ENCODE assay signal across 9 cellular contexts in the genomic region with DNA sequence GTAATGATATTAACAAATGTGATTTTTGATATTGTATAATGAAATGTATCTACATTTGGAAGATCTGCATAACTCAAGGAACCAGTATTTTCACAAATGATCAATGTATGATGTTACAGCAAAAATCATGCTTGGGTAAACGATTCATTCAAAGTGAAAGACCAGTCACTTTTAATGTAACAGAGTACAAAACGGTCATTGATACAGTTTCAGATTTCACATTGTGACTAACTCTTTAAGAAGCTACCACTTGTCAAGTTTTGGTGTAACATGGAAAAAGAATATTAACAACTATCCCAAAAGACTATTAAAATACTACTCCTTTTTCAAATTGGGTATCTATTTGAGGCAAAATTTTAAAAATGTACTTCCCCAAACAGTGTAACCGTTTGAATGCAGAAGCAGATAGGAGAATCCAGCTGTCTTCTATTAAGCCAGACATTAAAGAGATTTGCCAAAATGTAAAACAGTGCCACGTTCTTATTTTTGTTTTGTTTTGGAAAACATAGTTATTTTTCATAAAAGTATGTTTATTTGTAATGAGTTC. TPM values are rescaled to one million over a fixed set of nuclear protein-coding genes. Genes with fewer than 3 reads are reported as not detected.
DNase-seq lines count a peak whose midpoint lies in the region.
"Had no signal": no experiment of that assay in that cellular context is flagged by ENCODE, and none has a peak within 500 bp of the region (broad histone marks: within the 10 kb centered on the region; RNA-seq: fewer than 3 reads in every experiment).

No MANE protein-coding gene starts in this region.

- H3K4me2 ChIP-seq in mesenchymal stem cell (ENCODE audit: low read length, poor library complexity, severe bottlenecking): no peak overlapping the region
- H3K4me2 ChIP-seq: neural progenitor cell had no signal

- H2BK15ac ChIP-seq in mesenchymal stem cell (ENCODE audit: low read depth, poor library complexity, severe bottlenecking): no peak overlapping the region

- peaks cover 13% of the 10 kb centered on the region for H3K4me1 ChIP-seq in mesenchymal stem cell (ENCODE audit: control insufficient read depth, insufficient read depth, low read depth, low read length)

- CTCF ChIA-PET in activated CD4-positive, alpha-beta memory T cell treated with anti-CD3 and anti-CD28 coated beads, Interleukin-2, amount 10 ng/mL, durations not matched to agents 7 days and 5 days (lab: Charles Lee): interaction anchor here (1.3 to 5.8 kb wide), 10 partner anchors 10 to 115 kb away, joined by 3 to 81 read pairs (median 18); partner anchors contain the start of gene AKAP13

- H2BK120ac ChIP-seq in mesenchymal stem cell (ENCODE audit: low read depth, low read length): no peak overlapping the region

- H3K9ac ChIP-seq in mesenchymal stem cell (ENCODE audit: low read length): peak overlapping the region; percentile 83
- H3K9ac ChIP-seq: neural progenitor cell had no signal

- H3K36me3 Mint-ChIP-seq in activated CD4-positive, alpha-beta memory T cell treated with anti-CD3 and anti-CD28 coated beads, Interleukin-2, amount 10 ng/mL, durations not matched to agents 7 days and 5 days (ENCODE audit: low read depth): peaks cover 26% of the 10 kb centered on the region

- POLR2A ChIA-PET in activated CD4-positive, alpha-beta memory T cell treated with anti-CD3 and anti-CD28 coated beads, Interleukin-2, amount 10 ng/mL, durations not matched to agents 7 days and 5 days (lab: Charles Lee): interaction anchor here (0.8 to 5.6 kb wide), 11 partner anchors 8 to 170 kb away, joined by 3 to 44 read pairs (median 4); partner anchors contain the start of gene AKAP13

- no peaks in the 10 kb centered on the region for H3K9me3 ChIP-seq in mesenchymal stem cell (ENCODE audit: control insufficient read depth, low read length)

- DNase-seq in DMS53 (lab: John Stamatoyannopoulos, UW): peak; percentile 36
- peak; percentile 39 for DNase-seq in KG1 (lab: John Stamatoyannopoulos, UW)
- DNase-seq in activated CD4-positive, alpha-beta memory T cell treated with anti-CD3 and anti-CD28 coated beads, Interleukin-2, amount 10 ng/mL, durations not matched to agents 7 days and 5 days: no peak
- DNase-seq in mesenchymal stem cell: peak; percentile 66
- no peak for DNase-seq in stimulated activated CD4-positive, alpha-beta T cell treated with anti-CD3 and anti-CD28 coated beads, Interleukin-1b, Interleukin-23, amount 100 ng/mL, for 48 hours
- no peak for DNase-seq in cortex of kidney (lab: John Stamatoyannopoulos, UW)
- DNase-seq in DMS 273 (lab: John Stamatoyannopoulos, UW; ENCODE audit: unreplicated experiment): no peak

- peak overlapping the region; percentile 16 for H3K27ac Mint-ChIP-seq in activated CD4-positive, alpha-beta memory T cell treated with anti-CD3 and anti-CD28 coated beads, Interleukin-2, amount 10 ng/mL, durations not matched to agents 7 days and 5 days
- H3K27ac Mint-ChIP-seq: neural progenitor cell had no signal

- H3K4me3 Mint-ChIP-seq in activated CD4-positive, alpha-beta memory T cell treated with anti-CD3 and anti-CD28 coated beads, Interleukin-2, amount 10 ng/mL, durations not matched to agents 7 days and 5 days: no peak overlapping the region
- H3K4me3 Mint-ChIP-seq: neural progenitor cell had no signal

- WGBS in mesenchymal stem cell: 40% methylated on average over 1 of the region's 4 CpGs

- no peaks in the 10 kb centered on the region for H3K79me1 ChIP-seq in mesenchymal stem cell (replicated peaks; ENCODE audit: low read length, poor library complexity, severe bottlenecking)

- H3K36me3 ChIP-seq in mesenchymal stem cell (ENCODE audit: control insufficient read depth in 1 of 2, insufficient read depth in 2 of 2, low read depth in 1 of 2, low read length in 2 of 2): no peaks in the 10 kb centered on the region
- H3K36me3 ChIP-seq: neural progenitor cell had no signal

- H3K27ac ChIP-seq in mesenchymal stem cell (ENCODE audit: low read length, poor library complexity, severe bottlenecking): no peak overlapping the region
- H3K27ac ChIP-seq: neural progenitor cell had no signal

- no peak overlapping the region for H2AK5ac ChIP-seq in mesenchymal stem cell (ENCODE audit: low read length, severe bottlenecking)

- H2BK12ac ChIP-seq in mesenchymal stem cell (ENCODE audit: low read length in 2 of 2): no peak overlapping the region

- H2AFZ ChIP-seq in mesenchymal stem cell (ENCODE audit: low read depth, low read length): no peak overlapping the region
- H2AFZ ChIP-seq: neural progenitor cell had no signal

- H3K4ac ChIP-seq in mesenchymal stem cell (ENCODE audit: low read depth in 1 of 2, low read length in 2 of 2): no peak overlapping the region

- H4K91ac ChIP-seq in mesenchymal stem cell (ENCODE audit: low read length): no peak overlapping the region

- H3K27me3 Mint-ChIP-seq in activated CD4-positive, alpha-beta memory T cell treated with anti-CD3 and anti-CD28 coated beads, Interleukin-2, amount 10 ng/mL, durations not matched to agents 7 days and 5 days: no peaks in the 10 kb centered on the region
- H3K27me3 Mint-ChIP-seq: central memory CD8-positive, alpha-beta T cell had no signal

- H3K14ac ChIP-seq in mesenchymal stem cell (ENCODE audit: low read length in 2 of 2): no peak overlapping the region

- no peak overlapping the region for H3K18ac ChIP-seq in mesenchymal stem cell (ENCODE audit: low read depth in 1 of 2, low read length in 2 of 2)

- H3K27me3 ChIP-seq in mesenchymal stem cell (ENCODE audit: control insufficient read depth in 1 of 2, insufficient read depth in 1 of 2, low read length in 2 of 2): no peaks in the 10 kb centered on the region
- H3K27me3 ChIP-seq: neural progenitor cell had no signal

- H4K8ac ChIP-seq in mesenchymal stem cell (ENCODE audit: low read length): no peak overlapping the region

- peak overlapping the region in 1 of 2 experiments; percentile 44 for H3K4me3 ChIP-seq in mesenchymal stem cell (ENCODE audit: insufficient read depth in 1 of 2, low read depth in 1 of 2, low read length in 2 of 2)
- H3K4me3 ChIP-seq: neural progenitor cell had no signal

- H3K23ac ChIP-seq in mesenchymal stem cell (ENCODE audit: low read length in 2 of 2): no peak overlapping the region

- no peak overlapping the region for H2BK5ac ChIP-seq in mesenchymal stem cell (ENCODE audit: low read depth, low read length, poor library complexity, severe bottlenecking)

- peaks cover 74% of the 10 kb centered on the region for H3K4me1 Mint-ChIP-seq in activated CD4-positive, alpha-beta memory T cell treated with anti-CD3 and anti-CD28 coated beads, Interleukin-2, amount 10 ng/mL, durations not matched to agents 7 days and 5 days

- no peaks in the 10 kb centered on the region for H3K9me3 Mint-ChIP-seq in activated CD4-positive, alpha-beta memory T cell treated with anti-CD3 and anti-CD28 coated beads, Interleukin-2, amount 10 ng/mL, durations not matched to agents 7 days and 5 days
- H3K9me3 Mint-ChIP-seq: central memory CD8-positive, alpha-beta T cell had no signal

RNA-seq across cellular contexts. Expression of gene AKAP13, which starts 31.7 kb away (rescaled TPM):
- total RNA-seq in activated CD4-positive, alpha-beta memory T cell treated with anti-CD3 and anti-CD28 coated beads, Interleukin-2, amount 10 ng/mL, durations not matched to agents 7 days and 5 days: 100 to 1,000 TPM; 153 to 170 TPM
- 16.4 TPM for polyA plus RNA-seq in mesenchymal stem cell (2013, experiment 1 of 2)
- 15.2 TPM for polyA plus RNA-seq in mesenchymal stem cell (2013, experiment 2 of 2)

Comparison
In these comparisons a context has a peak if more than half of its experiments do, and no peak if none do; other contexts are left out.
1. DNase-seq: peak in DMS53 (single experiment), KG1 (single experiment) and mesenchymal stem cell (single experiment); none in activated CD4-positive, alpha-beta memory T cell treated with anti-CD3 and anti-CD28 coated beads, Interleukin-2, amount 10 ng/mL, durations not matched to agents 7 days and 5 days (single experiment), stimulated activated CD4-positive, alpha-beta T cell treated with anti-CD3 and anti-CD28 coated beads, Interleukin-1b, Interleukin-23, amount 100 ng/mL, for 48 hours (single experiment), cortex of kidney (single experiment) and DMS 273 (single experiment).